In genomic region chr6:6915813-6916547, GRCh38 we compare ENCODE assay signal across 7 cellular contexts.
DNase-seq lines count a peak whose midpoint lies in the region; TF ChIP-seq lines count a peak whose summit lies in the region.

No MANE protein-coding gene starts in this region.

- H3K27ac Mint-ChIP-seq in MCF 10A (ENCODE audit: low read depth, unreplicated experiment): peak overlapping the region; percentile 83
- no peak overlapping the region for H3K27ac Mint-ChIP-seq in activated CD4-positive, alpha-beta T cell treated with anti-CD3 and anti-CD28 coated beads, Interleukin-2, amount 10 ng/mL, durations not matched to agents 7 days and 5 days

- H3K4me3 Mint-ChIP-seq in MCF 10A (ENCODE audit: unreplicated experiment): peak overlapping the region; percentile 65
- no peak overlapping the region for H3K4me3 Mint-ChIP-seq in activated CD4-positive, alpha-beta T cell treated with anti-CD3 and anti-CD28 coated beads, Interleukin-2, amount 10 ng/mL, durations not matched to agents 7 days and 5 days

- H3K27me3 ChIP-seq in MG63 (no peaks in the 10 kb centered on the region), thymus (ENCODE audit: control insufficient read depth, insufficient read depth) (no peaks in the 10 kb centered on the region)

- 16% methylated on average over 9 of the region's 9 CpGs for WGBS in thymus

- CTCF ChIA-PET in MCF 10A (lab: Yijun Ruan, JAX): interaction anchor here (0.6 to 2.3 kb wide), 11 partner anchors 10 to 1854 kb away, joined by 3 to 11 read pairs (median 4); no protein-coding TSS in a partner anchor
- CTCF ChIA-PET in activated CD4-positive, alpha-beta T cell treated with anti-CD3 and anti-CD28 coated beads, Interleukin-2, amount 10 ng/mL, durations not matched to agents 7 days and 5 days (lab: Charles Lee): no interaction called here

- BruUV-seq in MCF 10A (replicated peaks; lab: Mats Ljungman, UMichigan): no TSS peak

- H3K36me3 ChIP-seq in MG63 (no peaks in the 10 kb centered on the region), thymus (ENCODE audit: control insufficient read depth, insufficient read depth) (no peaks in the 10 kb centered on the region)

- H3K9me3 Mint-ChIP-seq in MCF 10A (ENCODE audit: unreplicated experiment): no peaks in the 10 kb centered on the region
- no peaks in the 10 kb centered on the region for H3K9me3 Mint-ChIP-seq in activated CD4-positive, alpha-beta T cell treated with anti-CD3 and anti-CD28 coated beads, Interleukin-2, amount 10 ng/mL, durations not matched to agents 7 days and 5 days

- H3K9me3 ChIP-seq in MG63 (no peaks in the 10 kb centered on the region), thymus (ENCODE audit: control insufficient read depth) (no peaks in the 10 kb centered on the region)

- peaks cover 27% of the 10 kb centered on the region for H3K4me1 Mint-ChIP-seq in MCF 10A (ENCODE audit: insufficient read depth, unreplicated experiment)
- peaks cover 24% of the 10 kb centered on the region for H3K4me1 Mint-ChIP-seq in activated CD4-positive, alpha-beta T cell treated with anti-CD3 and anti-CD28 coated beads, Interleukin-2, amount 10 ng/mL, durations not matched to agents 7 days and 5 days

- peak overlapping the region; percentile 80 for H3K27ac ChIP-seq in thymus (ENCODE audit: low read depth)

- DNase-seq in MG63 (peak; percentile 61), MCF 10A (ENCODE audit: unreplicated experiment) (peak; percentile 77), lung microvascular endothelial cell (ENCODE audit: low read depth in 2 of 2) (peak; percentile 7 to 8), NCI-H82 (lab: John Stamatoyannopoulos, UW) (no peak), posterior vena cava (ENCODE audit: low spot score) (no peak)
- no peak for DNase-seq in activated CD4-positive, alpha-beta T cell treated with anti-CD3 and anti-CD28 coated beads, Interleukin-2, amount 10 ng/mL, durations not matched to agents 7 days and 5 days

- H3K36me3 Mint-ChIP-seq in MCF 10A (ENCODE audit: insufficient read depth, unreplicated experiment): no peaks in the 10 kb centered on the region
- no peaks in the 10 kb centered on the region for H3K36me3 Mint-ChIP-seq in activated CD4-positive, alpha-beta T cell treated with anti-CD3 and anti-CD28 coated beads, Interleukin-2, amount 10 ng/mL, durations not matched to agents 7 days and 5 days (ENCODE audit: low read depth)

- TF ChIP-seq CTCF in MCF 10A (IDR thresholded peaks at IDR 0.05; ENCODE audit: unreplicated experiment): no peak

- intact Hi-C loops in MCF 10A (cut with micrococcal nuclease) (loop anchor here (2.0 to 10.0 kb wide), 4 partner anchors 191 to 326 kb away; no protein-coding TSS in a partner anchor), posterior vena cava (cut with DNase I) (no loop called here)

- peak overlapping the region; percentile 21 for H3K4me3 ChIP-seq in MG63
- H3K4me3 ChIP-seq in thymus (ENCODE audit: low read length): no peak overlapping the region

- no peaks in the 10 kb centered on the region for H3K27me3 Mint-ChIP-seq in MCF 10A (ENCODE audit: insufficient read depth, unreplicated experiment)
- H3K27me3 Mint-ChIP-seq in activated CD4-positive, alpha-beta T cell treated with anti-CD3 and anti-CD28 coated beads, Interleukin-2, amount 10 ng/mL, durations not matched to agents 7 days and 5 days: peaks cover 26% of the 10 kb centered on the region

- peaks cover 8% of the 10 kb centered on the region for H3K4me1 ChIP-seq in thymus (ENCODE audit: control insufficient read depth, insufficient read depth, low read length)

- POLR2A ChIA-PET in MCF 10A (lab: Yijun Ruan, JAX): interaction anchor here (0.5 to 4.2 kb wide), 24 partner anchors 10 to 320 kb away, joined by 3 to 28 read pairs (median 5); partner anchors contain the start of gene RREB1
- POLR2A ChIA-PET in activated CD4-positive, alpha-beta T cell treated with anti-CD3 and anti-CD28 coated beads, Interleukin-2, amount 10 ng/mL, durations not matched to agents 7 days and 5 days (lab: Charles Lee): no interaction called here

Comparison
In these comparisons a context has a peak if more than half of its experiments do, and no peak if none do; other contexts are left out.
1. DNase-seq: peak in MG63 (single experiment), MCF 10A (single experiment) and lung microvascular endothelial cell (2 of 2); none in activated CD4-positive, alpha-beta T cell treated with anti-CD3 and anti-CD28 coated beads, Interleukin-2, amount 10 ng/mL, durations not matched to agents 7 days and 5 days (single experiment), NCI-H82 (single experiment) and posterior vena cava (single experiment).